8 cellular contexts compared by ENCODE assay signal in the genomic region with DNA sequence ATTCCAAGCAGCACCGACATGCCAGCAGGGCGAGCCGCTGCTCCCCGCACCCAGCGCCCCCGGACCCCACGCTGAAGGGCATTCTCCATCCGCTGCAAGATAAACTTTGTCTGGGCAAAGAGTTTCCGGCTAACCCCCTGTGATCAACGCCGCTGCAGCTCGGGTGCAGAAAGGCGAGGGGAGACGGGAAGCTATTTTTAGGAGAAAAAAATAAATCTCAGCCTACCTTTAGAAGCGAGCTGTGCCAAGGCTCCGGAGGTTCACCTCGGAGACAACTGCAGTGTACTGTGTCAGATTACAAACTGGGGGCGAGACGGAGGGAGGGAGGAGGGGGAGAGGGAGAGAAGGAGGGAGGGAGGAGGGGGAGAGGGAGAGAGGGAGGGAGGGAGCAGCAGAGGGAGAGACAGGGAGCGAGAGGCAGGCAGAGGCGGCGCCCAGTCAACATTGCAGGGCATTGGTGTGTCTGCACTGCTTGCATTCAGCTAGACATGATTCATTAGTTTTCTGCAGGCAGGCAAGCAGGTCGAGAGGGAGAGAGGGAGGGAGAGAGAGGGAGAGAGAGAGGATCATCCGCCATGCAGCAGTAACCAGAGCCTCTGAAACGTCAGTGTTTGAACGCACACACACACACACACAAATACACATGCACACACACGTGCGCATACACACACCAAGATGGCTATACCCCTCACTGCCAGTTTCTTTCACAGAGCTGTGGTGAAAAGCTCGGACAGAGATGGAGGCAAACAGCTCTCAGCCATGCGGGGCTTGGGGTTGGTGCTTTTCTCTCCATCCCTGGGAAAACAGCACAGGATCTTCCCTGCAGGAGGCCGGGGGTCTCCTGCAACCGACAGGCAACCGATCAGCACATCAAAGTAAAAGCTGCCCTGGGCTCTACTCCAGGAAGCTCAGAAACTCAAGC. TPM values are rescaled to one million over a fixed set of nuclear protein-coding genes. Genes with fewer than 3 reads are reported as not detected.
DNase-seq lines count a peak whose midpoint lies in the region; ATAC-seq, FAIRE-seq and TF ChIP-seq lines count a peak whose summit lies in the region.

RIMBP2 (minus strand) TSS at position 304 of the 922 bp plus-strand sequence. CDS start 237,286 bp downstream, outside the sequence.

- H3K4me3 ChIP-seq in endodermal cell (ENCODE audit: low read length) (peak within 1 kb of the TSS; percentile 89), neuron (ENCODE audit: low read length) (peak within 1 kb of the TSS; percentile 32)

- H3K4me1 ChIP-seq in endodermal cell (ENCODE audit: control insufficient read depth, insufficient read depth, low read length) (peaks cover 2% of the 10 kb centered on the region), neuron (ENCODE audit: insufficient read depth, low read length) (peaks cover 20% of the 10 kb centered on the region)

- no peak for TF ChIP-seq POLR2A in GM12891 (IDR thresholded peaks at IDR 0.05; ENCODE audit: low read depth, low read length)

- no peak for TF ChIP-seq CTCF in endodermal cell (conservative IDR thresholded peaks at IDR 0.05)

- DNase-seq in GM12891 (ENCODE audit: insufficient read length, low spot score), result no peak
- DNase-seq in NCI-H2227 treated with DMSO at 0.1 percent for 48 hours (lab: John Stamatoyannopoulos, UW), result peak; percentile 76
- peak; percentile 91 for DNase-seq in endodermal cell
- DNase-seq in stimulated activated CD4-positive, alpha-beta T cell treated with anti-CD3 and anti-CD28 coated beads, Interleukin-4, amount 100 ng/mL, for 4 hours, result no peak
- no peak for DNase-seq in HT-29 (ENCODE audit: low spot score)

- 1 to 3% methylated on average over 9 to 33 of the region's 33 CpGs for WGBS in endodermal cell (ENCODE audit: insufficient coverage in 1 of 2, insufficient read length in 1 of 2), 2 experiments

- H3K27ac ChIP-seq in endodermal cell (ENCODE audit: low read depth, low read length), result peak within 1 kb of the TSS; percentile 83

- H3K9me3 Mint-ChIP-seq in endodermal cell, result no peaks in the 10 kb centered on the region

- peak within 1 kb of the TSS; percentile 73 for H3K4me3 Mint-ChIP-seq in endodermal cell

- no peak for ATAC-seq in HG03469 (IDR thresholded peaks at IDR 0.05; ENCODE audit: unreplicated experiment)
- ATAC-seq in GM21576 (IDR thresholded peaks at IDR 0.05; ENCODE audit: unreplicated experiment), result no peak

- no peaks in the 10 kb centered on the region for H3K36me3 Mint-ChIP-seq in endodermal cell (ENCODE audit: low read depth)

- H3K27ac Mint-ChIP-seq in endodermal cell, result no peak within 1 kb of the TSS

- H3K9me3 ChIP-seq in endodermal cell (ENCODE audit: control insufficient read depth, low read length) (peaks cover 5% of the 10 kb centered on the region), neuron (ENCODE audit: low read length) (no peaks in the 10 kb centered on the region)

- H3K36me3 ChIP-seq in endodermal cell (ENCODE audit: control insufficient read depth, insufficient read depth, low read length), result no peaks in the 10 kb centered on the region
- H3K36me3 ChIP-seq in neuron (ENCODE audit: insufficient read depth, low read length), result no peaks in the 10 kb centered on the region

- peak within 1 kb of the TSS; percentile 44 for H3K9ac ChIP-seq in endodermal cell (ENCODE audit: extremely low read depth, low read length, poor library complexity, severe bottlenecking)

- H2AFZ ChIP-seq in neuron (ENCODE audit: low read depth, low read length), result no peak within 1 kb of the TSS

- peaks cover 2% of the 10 kb centered on the region for H3K4me1 Mint-ChIP-seq in endodermal cell

- H3K27me3 ChIP-seq in endodermal cell (ENCODE audit: control insufficient read depth, insufficient read depth, low read length, poor library complexity, severe bottlenecking) (peaks cover 59% of the 10 kb centered on the region), neuron (ENCODE audit: insufficient read depth, low read length) (peaks cover 24% of the 10 kb centered on the region)

- FAIRE-seq in GM12891 (lab: Jason Lieb, UNC), result peak; percentile 56

- peaks cover 68% of the 10 kb centered on the region for H3K27me3 Mint-ChIP-seq in endodermal cell (ENCODE audit: insufficient read depth)

TF ChIP-seq in GM12891, 5 proteins besides CTCF, POLR2A, EP300 and RAD21:
- no peak for TF ChIP-seq PAX5 (IDR thresholded peaks at IDR 0.05; ENCODE audit: insufficient read depth, low read length, severe bottlenecking)
- no peak for TF ChIP-seq POU2F2 (IDR thresholded peaks at IDR 0.05; ENCODE audit: low read depth, low read length)
- TF ChIP-seq POLR2AphosphoS5 (IDR thresholded peaks at IDR 0.05; ENCODE audit: low read depth, low read length), result no peak
- no peak for TF ChIP-seq SPI1 (IDR thresholded peaks at IDR 0.05; ENCODE audit: low read depth, low read length)

RNA-seq across cellular contexts. Expression of gene RIMBP2, which starts in this region (rescaled TPM):
- polyA plus RNA-seq in GM12891 (2012; ENCODE audit: low read depth, missing spikeins), result 3.4 TPM
- 1 to 10 TPM in 1 of 2 donors, under 1 TPM in 1; 0.13 to 3.4 TPM for total RNA-seq in endodermal cell
- 8.4 TPM for polyA plus RNA-seq in endodermal cell (2013, experiment 1 of 2)
- polyA plus RNA-seq in endodermal cell (2013, experiment 2 of 2), result 11.0 TPM
- total RNA-seq in HT-29 (2014; rRNA removed; shearing (Covaris generic)), result 0.34 and 0.97 TPM in 2 replicates

Comparison
In these comparisons a context has a peak if more than half of its experiments do, and no peak if none do; other contexts are left out.
1. DNase-seq: peak in NCI-H2227 treated with DMSO at 0.1 percent for 48 hours (single experiment) and endodermal cell (single experiment); none in GM12891 (single experiment), stimulated activated CD4-positive, alpha-beta T cell treated with anti-CD3 and anti-CD28 coated beads, Interleukin-4, amount 100 ng/mL, for 4 hours (0 of 2) and HT-29 (single experiment).